Comparison of ENCODE assay signal across 17 cellular contexts in the genomic region with DNA sequence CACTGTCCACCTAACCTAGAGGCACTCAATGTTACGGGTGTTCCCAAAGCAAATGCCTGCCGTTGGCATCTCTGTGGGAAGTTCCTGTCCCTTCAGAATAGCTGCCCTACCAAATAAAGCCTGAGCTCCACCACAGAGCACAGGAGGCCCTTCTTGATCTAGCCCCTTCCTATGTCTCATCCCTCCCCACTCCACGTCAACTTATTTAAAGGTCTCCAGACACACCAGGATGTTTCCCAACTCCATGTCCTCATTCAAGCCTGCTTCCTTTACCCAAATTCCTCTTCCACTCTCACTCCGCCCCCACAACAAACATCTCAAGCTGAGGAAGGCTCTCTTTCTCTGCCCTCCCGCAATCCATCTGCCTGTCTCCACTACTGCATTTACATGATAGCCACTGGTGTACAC.
DNase-seq lines count a peak whose midpoint lies in the region; ATAC-seq lines count a peak whose summit lies in the region.
"Had no signal": no experiment of that assay in that cellular context is flagged by ENCODE, and none has a peak within 500 bp of the region (broad histone marks: within the 10 kb centered on the region; RNA-seq: fewer than 3 reads in every experiment).

No MANE protein-coding gene starts in this region.

- peak overlapping the region; percentile 0 to 73 for H3K27ac ChIP-seq in esophagus (ENCODE audit: low read depth in 2 of 2, low read length in 1 of 2)
- H3K27ac ChIP-seq: SJSA1 had no signal

- H3K4me3 Mint-ChIP-seq in T-helper 17 cell = no peak overlapping the region
- peak overlapping the region in 3 of 5 donors; percentile 9 to 43 (median 27) for H3K4me3 Mint-ChIP-seq in immature natural killer cell
- H3K4me3 Mint-ChIP-seq in stimulated activated memory B cell treated with anti-CD40 and anti-IgM and Interleukin-4, amounts not matched to agents 10 μg/mL and 1 μg/mL and 100 μg/mL, for 72 hours = no peak overlapping the region
- no peak overlapping the region for H3K4me3 Mint-ChIP-seq in activated CD4-positive, alpha-beta memory T cell treated with anti-CD3 and anti-CD28 coated beads for 36 hours
- H3K4me3 Mint-ChIP-seq: activated CD4-positive, alpha-beta T cell treated with anti-CD3 and anti-CD28 coated beads, Interleukin-2, amount 10 ng/mL, durations not matched to agents 24 days and 14 days; activated naive CD8-positive, alpha-beta T cell treated with anti-CD3 and anti-CD28 coated beads for 36 hours; activated T-cell treated with anti-CD3 and anti-CD28 coated beads, Interleukin-2, amount 50 U/mL, for 24 hours had no signal

- DNase-seq in T-helper 17 cell (no peak), immature natural killer cell (no peak), germinal center (ENCODE audit: low spot score) (no peak), NCI-H2029 (lab: John Stamatoyannopoulos, UW) (no peak)
- DNase-seq in activated CD4-positive, alpha-beta memory T cell treated with anti-CD3 and anti-CD28 coated beads for 36 hours = no peak
- DNase-seq: activated CD4-positive, alpha-beta T cell treated with anti-CD3 and anti-CD28 coated beads, Interleukin-2, amount 10 ng/mL, durations not matched to agents 24 days and 14 days; activated naive CD8-positive, alpha-beta T cell treated with anti-CD3 and anti-CD28 coated beads for 36 hours; activated T-cell treated with anti-CD3 and anti-CD28 coated beads, Interleukin-2, amount 50 U/mL, for 24 hours; hypothalamus; left cardiac atrium; NCI-H1694 treated with DMSO at 0.1 percent for 48 hours had no signal

- H3K4me1 ChIP-seq in esophagus (ENCODE audit: control insufficient read depth in 2 of 2, insufficient read depth in 2 of 2, low read length in 1 of 2) = peaks cover 4 to 9% of the 10 kb centered on the region in 2 donors

- WGBS in esophagus, 2 donors = 80 to 84% methylated on average over 5 of the region's 5 CpGs

- CTCF ChIA-PET in activated CD4-positive, alpha-beta memory T cell treated with anti-CD3 and anti-CD28 coated beads for 36 hours (lab: Charles Lee) = interaction anchor here (2.3 kb wide), 1 partner anchor 286 kb away, joined by 8 read pairs; no protein-coding TSS in a partner anchor

- H3K36me3 ChIP-seq in esophagus (ENCODE audit: control insufficient read depth in 2 of 2, insufficient read depth in 2 of 2, low read length in 1 of 2) = no peaks in the 10 kb centered on the region
- H3K36me3 ChIP-seq: SJSA1 had no signal

- POLR2A ChIA-PET in activated CD4-positive, alpha-beta memory T cell treated with anti-CD3 and anti-CD28 coated beads for 36 hours (lab: Charles Lee) = no interaction called here

- H3K9me3 Mint-ChIP-seq in immature natural killer cell = no peaks in the 10 kb centered on the region
- peaks cover 2% of the 10 kb centered on the region for H3K9me3 Mint-ChIP-seq in stimulated activated memory B cell treated with anti-CD40 and anti-IgM and Interleukin-4, amounts not matched to agents 10 μg/mL and 1 μg/mL and 100 μg/mL, for 72 hours
- no peaks in the 10 kb centered on the region for H3K9me3 Mint-ChIP-seq in activated CD4-positive, alpha-beta memory T cell treated with anti-CD3 and anti-CD28 coated beads for 36 hours

- H3K27ac Mint-ChIP-seq in T-helper 17 cell = peak overlapping the region; percentile 42
- H3K27ac Mint-ChIP-seq in immature natural killer cell = peak overlapping the region; percentile 55 to 85 (median 83)
- no peak overlapping the region for H3K27ac Mint-ChIP-seq in stimulated activated memory B cell treated with anti-CD40 and anti-IgM and Interleukin-4, amounts not matched to agents 10 μg/mL and 1 μg/mL and 100 μg/mL, for 72 hours
- no peak overlapping the region for H3K27ac Mint-ChIP-seq in activated CD4-positive, alpha-beta memory T cell treated with anti-CD3 and anti-CD28 coated beads for 36 hours
- H3K27ac Mint-ChIP-seq: activated CD4-positive, alpha-beta T cell treated with anti-CD3 and anti-CD28 coated beads, Interleukin-2, amount 10 ng/mL, durations not matched to agents 24 days and 14 days; activated naive CD8-positive, alpha-beta T cell treated with anti-CD3 and anti-CD28 coated beads for 36 hours; activated T-cell treated with anti-CD3 and anti-CD28 coated beads, Interleukin-2, amount 50 U/mL, for 24 hours had no signal

- intact Hi-C loops in activated CD4-positive, alpha-beta memory T cell treated with anti-CD3 and anti-CD28 coated beads for 36 hours (cut with micrococcal nuclease) = no loop called here

- no peaks in the 10 kb centered on the region for H3K27me3 ChIP-seq in esophagus (ENCODE audit: control insufficient read depth in 1 of 2, insufficient read depth in 2 of 2, low read length in 2 of 2)
- H3K27me3 ChIP-seq: BLaER1, SJSA1, suprapubic skin had no signal

- H3K36me3 Mint-ChIP-seq in T-helper 17 cell (ENCODE audit: low read depth) = peaks cover 11% of the 10 kb centered on the region
- H3K36me3 Mint-ChIP-seq in immature natural killer cell = peaks cover 9 to 31% (median 18%) of the 10 kb centered on the region in 3 donors
- H3K36me3 Mint-ChIP-seq in stimulated activated memory B cell treated with anti-CD40 and anti-IgM and Interleukin-4, amounts not matched to agents 10 μg/mL and 1 μg/mL and 100 μg/mL, for 72 hours = no peaks in the 10 kb centered on the region
- H3K36me3 Mint-ChIP-seq in activated CD4-positive, alpha-beta memory T cell treated with anti-CD3 and anti-CD28 coated beads for 36 hours = peaks cover 20% of the 10 kb centered on the region

- H3K27me3 Mint-ChIP-seq in T-helper 17 cell (no peaks in the 10 kb centered on the region), immature natural killer cell (ENCODE audit: low read depth in 3 of 3) (peaks cover 2 to 8% (median 3%) of the 10 kb centered on the region in 3 donors)
- H3K27me3 Mint-ChIP-seq in stimulated activated memory B cell treated with anti-CD40 and anti-IgM and Interleukin-4, amounts not matched to agents 10 μg/mL and 1 μg/mL and 100 μg/mL, for 72 hours = no peaks in the 10 kb centered on the region
- no peaks in the 10 kb centered on the region for H3K27me3 Mint-ChIP-seq in activated CD4-positive, alpha-beta memory T cell treated with anti-CD3 and anti-CD28 coated beads for 36 hours
- H3K27me3 Mint-ChIP-seq: activated naive CD8-positive, alpha-beta T cell treated with anti-CD3 and anti-CD28 coated beads for 36 hours; activated T-cell treated with anti-CD3 and anti-CD28 coated beads, Interleukin-2, amount 50 U/mL, for 24 hours had no signal

- ATAC-seq in T-helper 17 cell (no peak), GM18868 (IDR thresholded peaks at IDR 0.05; ENCODE audit: unreplicated experiment) (no peak)
- ATAC-seq in stimulated activated memory B cell treated with anti-CD40 and anti-IgM and Interleukin-4, amounts not matched to agents 10 μg/mL and 1 μg/mL and 100 μg/mL, for 72 hours = peak; percentile 16

- H3K4me1 Mint-ChIP-seq in T-helper 17 cell (peaks cover 20% of the 10 kb centered on the region), immature natural killer cell (peaks cover 80 to 100% of the 10 kb centered on the region in 2 donors)
- no peaks in the 10 kb centered on the region for H3K4me1 Mint-ChIP-seq in stimulated activated memory B cell treated with anti-CD40 and anti-IgM and Interleukin-4, amounts not matched to agents 10 μg/mL and 1 μg/mL and 100 μg/mL, for 72 hours
- H3K4me1 Mint-ChIP-seq in activated CD4-positive, alpha-beta memory T cell treated with anti-CD3 and anti-CD28 coated beads for 36 hours (ENCODE audit: low read depth) = peaks cover 16% of the 10 kb centered on the region

- H3K9me3 ChIP-seq in T-helper 17 cell (ENCODE audit: control insufficient read depth, low read length, poor library complexity, severe bottlenecking) = no peaks in the 10 kb centered on the region
- no peaks in the 10 kb centered on the region for H3K9me3 ChIP-seq in esophagus (ENCODE audit: control insufficient read depth in 2 of 2, insufficient read depth in 1 of 2, low read depth in 1 of 2, low read length in 1 of 2)
- H3K9me3 ChIP-seq: SJSA1, suprapubic skin had no signal

- no peak overlapping the region for H3K4me3 ChIP-seq in esophagus (ENCODE audit: low read depth in 1 of 2, low read length in 2 of 2)
- H3K4me3 ChIP-seq: BLaER1, SJSA1, suprapubic skin had no signal

Comparison
In these comparisons a context has a peak if more than half of its experiments do, and no peak if none do; other contexts are left out.
1. H3K27ac Mint-ChIP-seq: peak in T-helper 17 cell (single experiment) and immature natural killer cell (6 of 6); none in stimulated activated memory B cell treated with anti-CD40 and anti-IgM and Interleukin-4, amounts not matched to agents 10 μg/mL and 1 μg/mL and 100 μg/mL, for 72 hours (single experiment) and activated CD4-positive, alpha-beta memory T cell treated with anti-CD3 and anti-CD28 coated beads for 36 hours (single experiment).
2. H3K4me3 Mint-ChIP-seq: peak in immature natural killer cell (3 of 5); none in T-helper 17 cell (single experiment), stimulated activated memory B cell treated with anti-CD40 and anti-IgM and Interleukin-4, amounts not matched to agents 10 μg/mL and 1 μg/mL and 100 μg/mL, for 72 hours (single experiment) and activated CD4-positive, alpha-beta memory T cell treated with anti-CD3 and anti-CD28 coated beads for 36 hours (single experiment).